Comparison of ENCODE assay signal across 22 cellular contexts in genomic region chr5:135671052-135671451, GRCh38.
"Had no signal": no experiment of that assay in that cellular context is flagged by ENCODE, and none has a peak within 500 bp of the region (broad histone marks: within the 10 kb centered on the region; RNA-seq: fewer than 3 reads in every experiment).

No MANE protein-coding gene starts in this region.

- H3K4me2 ChIP-seq: neural progenitor cell had no signal

- DNase-seq: colonic mucosa; dermis blood vessel endothelial cell; erythroblast; gastrocnemius medialis; islet precursor cell; left cardiac atrium; left ventricle myocardium superior; natural killer cell; nucleus accumbens; ovary; sigmoid colon; stimulated activated CD4-positive, alpha-beta T cell treated with anti-CD3 and anti-CD28 coated beads, Interleukin-2, amount 100 ng/mL, for 24 hours; stimulated activated CD4-positive, alpha-beta T cell treated with anti-CD3 and anti-CD28 coated beads, Interleukin-4, amount 100 ng/mL, for 4 hours; stimulated activated naive B cell treated with anti-CD40 and anti-IgM and Interleukin-4, amounts not matched to agents 10 μg/mL and 1 μg/mL and 100 μg/mL, for 72 hours; stimulated activated naive CD8-positive, alpha-beta T cell treated with anti-CD3 and anti-CD28 coated beads, Interleukin-15, amount 100 ng/mL, for 72 hours; testis; upper lobe of right lung had no signal

- H3K36me3 Mint-ChIP-seq: natural killer cell; neural progenitor cell; stimulated activated naive B cell treated with anti-CD40 and anti-IgM and Interleukin-4, amounts not matched to agents 10 μg/mL and 1 μg/mL and 100 μg/mL, for 72 hours had no signal

- H3K4me1 Mint-ChIP-seq: natural killer cell; neural progenitor cell; stimulated activated naive B cell treated with anti-CD40 and anti-IgM and Interleukin-4, amounts not matched to agents 10 μg/mL and 1 μg/mL and 100 μg/mL, for 72 hours; stimulated activated naive CD8-positive, alpha-beta T cell treated with anti-CD3 and anti-CD28 coated beads, Interleukin-15, amount 100 ng/mL, for 72 hours had no signal

- H3K27me3 Mint-ChIP-seq: stimulated activated naive B cell treated with anti-CD40 and anti-IgM and Interleukin-4, amounts not matched to agents 10 μg/mL and 1 μg/mL and 100 μg/mL, for 72 hours had no signal

- H3K4me3 ChIP-seq: colonic mucosa, gastrocnemius medialis, neural progenitor cell, ovary, right atrium auricular region, sigmoid colon, skin epidermis, testis, tibial nerve, upper lobe of right lung, vagina had no signal

- H3K9ac ChIP-seq: neural progenitor cell had no signal

- H3K36me3 ChIP-seq: colonic mucosa, gastrocnemius medialis, neural progenitor cell, ovary, right atrium auricular region, sigmoid colon, tibial nerve, upper lobe of right lung, vagina had no signal

- H3K9me3 ChIP-seq: colonic mucosa, gastrocnemius medialis, ovary, sigmoid colon, testis, upper lobe of right lung, vagina had no signal

- H3K4me1 ChIP-seq: colonic mucosa, gastrocnemius medialis, neural progenitor cell, right atrium auricular region, sigmoid colon, testis, tibial nerve, upper lobe of right lung, vagina had no signal

- H3K27ac ChIP-seq: colonic mucosa, gastrocnemius medialis, neural progenitor cell, ovary, right atrium auricular region, sigmoid colon, skin epidermis, testis, tibial nerve, upper lobe of right lung, vagina had no signal

- H3K27me3 ChIP-seq: colonic mucosa, gastrocnemius medialis, neural progenitor cell, ovary, right atrium auricular region, sigmoid colon, testis, tibial nerve, upper lobe of right lung, vagina had no signal

- H2AFZ ChIP-seq: neural progenitor cell had no signal

- H3K4me3 Mint-ChIP-seq: natural killer cell; neural progenitor cell; stimulated activated naive B cell treated with anti-CD40 and anti-IgM and Interleukin-4, amounts not matched to agents 10 μg/mL and 1 μg/mL and 100 μg/mL, for 72 hours; stimulated activated naive CD8-positive, alpha-beta T cell treated with anti-CD3 and anti-CD28 coated beads, Interleukin-15, amount 100 ng/mL, for 72 hours had no signal

- ATAC-seq: gastrocnemius medialis; left cardiac atrium; left ventricle myocardium superior; natural killer cell; stimulated activated naive B cell treated with anti-CD40 and anti-IgM and Interleukin-4, amounts not matched to agents 10 μg/mL and 1 μg/mL and 100 μg/mL, for 72 hours; stimulated activated naive CD8-positive, alpha-beta T cell treated with anti-CD3 and anti-CD28 coated beads, Interleukin-15, amount 100 ng/mL, for 72 hours; upper lobe of right lung had no signal

- H3K27ac Mint-ChIP-seq: natural killer cell; neural progenitor cell; stimulated activated naive B cell treated with anti-CD40 and anti-IgM and Interleukin-4, amounts not matched to agents 10 μg/mL and 1 μg/mL and 100 μg/mL, for 72 hours had no signal
